Comparison of ENCODE assay signal across 15 cellular contexts in genomic region chr19:43681826-43682225, GRCh38. TPM values are rescaled to one million over a fixed set of nuclear protein-coding genes. Genes with fewer than 3 reads are reported as not detected.
DNase-seq lines count a peak whose midpoint lies in the region; ATAC-seq and TF ChIP-seq lines count a peak whose summit lies in the region.
"Had no signal": no experiment of that assay in that cellular context is flagged by ENCODE, and none has a peak within 500 bp of the region (broad histone marks: within the 10 kb centered on the region; RNA-seq: fewer than 3 reads in every experiment).

No MANE protein-coding gene starts in this region.

- DNase-seq in CD14-positive monocyte (ENCODE audit: low spot score) (no peak), HL-60 (ENCODE audit: low read depth in 1 of 2, low spot score in 1 of 2) (peak in 1 of 2 experiments; percentile 81), NOMO-1 treated with DMSO at 0.1 percent for 48 hours (lab: John Stamatoyannopoulos, UW; ENCODE audit: unreplicated experiment) (peak; percentile 57), cerebellar nuclear complex (lab: John Stamatoyannopoulos, UW) (no peak), UCSD-AML1 (lab: John Stamatoyannopoulos, UW; ENCODE audit: unreplicated experiment) (no peak)
- DNase-seq: BE2C; CD8-positive, alpha-beta T cell; COR-L47; DMS53; IMR-90 had no signal

- peaks cover 0 to 6% (median 3%) of the 10 kb centered on the region in 3 donors for H3K27me3 Mint-ChIP-seq in CD14-positive monocyte (ENCODE audit: low read depth in 3 of 3)
- H3K27me3 Mint-ChIP-seq in dendritic cell treated with granulocyte-macrophage colony-stimulating factor and Interleukin-4, amounts not matched to agents 40 ng/mL and 50 ng/mL, for 4 days, result no peaks in the 10 kb centered on the region

- H3K27ac ChIP-seq in HL-60 (replicated peaks), result peak overlapping the region; percentile 53
- H3K27ac ChIP-seq: C4-2B had no signal

- H3K9me3 Mint-ChIP-seq in CD14-positive monocyte, result no peaks in the 10 kb centered on the region
- no peaks in the 10 kb centered on the region for H3K9me3 Mint-ChIP-seq in dendritic cell treated with granulocyte-macrophage colony-stimulating factor and Interleukin-4, amounts not matched to agents 40 ng/mL and 50 ng/mL, for 4 days
- H3K9me3 Mint-ChIP-seq: CD8-positive, alpha-beta T cell had no signal

- ATAC-seq in HG03457 (IDR thresholded peaks at IDR 0.05; ENCODE audit: unreplicated experiment) (no peak), HG03175 (IDR thresholded peaks at IDR 0.05; ENCODE audit: unreplicated experiment) (no peak)
- ATAC-seq: CD8-positive, alpha-beta T cell; HCT116 had no signal

- no peak overlapping the region for H3K4me3 Mint-ChIP-seq in CD14-positive monocyte
- H3K4me3 Mint-ChIP-seq in dendritic cell treated with granulocyte-macrophage colony-stimulating factor and Interleukin-4, amounts not matched to agents 40 ng/mL and 50 ng/mL, for 4 days, result no peak overlapping the region
- H3K4me3 Mint-ChIP-seq: CD8-positive, alpha-beta T cell had no signal

- H3K27ac Mint-ChIP-seq in CD14-positive monocyte, result peak overlapping the region; percentile 28 to 89 (median 80)
- peak overlapping the region; percentile 38 for H3K27ac Mint-ChIP-seq in dendritic cell treated with granulocyte-macrophage colony-stimulating factor and Interleukin-4, amounts not matched to agents 40 ng/mL and 50 ng/mL, for 4 days
- H3K27ac Mint-ChIP-seq: CD8-positive, alpha-beta T cell had no signal

- no peak overlapping the region for H3K4me3 ChIP-seq in HL-60 (replicated peaks; ENCODE audit: insufficient read depth, low read length)

- no peaks in the 10 kb centered on the region for H3K27me3 ChIP-seq in HL-60 (ENCODE audit: insufficient read depth, poor library complexity, severe bottlenecking)
- H3K27me3 ChIP-seq: BE2C had no signal

- H3K4me1 Mint-ChIP-seq in CD14-positive monocyte, result peaks cover 31% of the 10 kb centered on the region
- peaks cover 42% of the 10 kb centered on the region for H3K4me1 Mint-ChIP-seq in dendritic cell treated with granulocyte-macrophage colony-stimulating factor and Interleukin-4, amounts not matched to agents 40 ng/mL and 50 ng/mL, for 4 days (ENCODE audit: low read depth)

- TF ChIP-seq CTCF in CD14-positive monocyte (IDR thresholded peaks at IDR 0.05), result no peak
- TF ChIP-seq CTCF in HL-60 (IDR thresholded peaks at IDR 0.05; ENCODE audit: insufficient read depth, low read length), result no peak

- peaks cover 0 to 5% of the 10 kb centered on the region in 2 donors for H3K36me3 Mint-ChIP-seq in CD14-positive monocyte
- H3K36me3 Mint-ChIP-seq in dendritic cell treated with granulocyte-macrophage colony-stimulating factor and Interleukin-4, amounts not matched to agents 40 ng/mL and 50 ng/mL, for 4 days (ENCODE audit: low read depth), result no peaks in the 10 kb centered on the region
- H3K36me3 Mint-ChIP-seq: CD8-positive, alpha-beta T cell had no signal

- intact Hi-C loops in CD14-positive monocyte (cut with micrococcal nuclease), result no loop called here
- intact Hi-C loops in dendritic cell treated with granulocyte-macrophage colony-stimulating factor and Interleukin-4, amounts not matched to agents 40 ng/mL and 50 ng/mL, for 4 days (cut with micrococcal nuclease), result no loop called here

RNA-seq across cellular contexts. Expression of gene PLAUR, which starts 11.9 kb away (rescaled TPM):
- polyA plus RNA-seq in CD14-positive monocyte, result 100 to 1,000 TPM; 212 to 284 TPM

RNA-seq across cellular contexts. Expression of gene IRGC, which starts 34.0 kb away (rescaled TPM):
- not detected for polyA plus RNA-seq in CD14-positive monocyte
- polyA plus RNA-seq: IMR-90 had no signal

RNA-seq across cellular contexts. Expression of gene CADM4, which starts 42.2 kb away (rescaled TPM):
- polyA plus RNA-seq in CD14-positive monocyte, result under 1 TPM; 0.10 to 0.31 TPM
